7 cellular contexts compared by ENCODE assay signal in the genomic region with DNA sequence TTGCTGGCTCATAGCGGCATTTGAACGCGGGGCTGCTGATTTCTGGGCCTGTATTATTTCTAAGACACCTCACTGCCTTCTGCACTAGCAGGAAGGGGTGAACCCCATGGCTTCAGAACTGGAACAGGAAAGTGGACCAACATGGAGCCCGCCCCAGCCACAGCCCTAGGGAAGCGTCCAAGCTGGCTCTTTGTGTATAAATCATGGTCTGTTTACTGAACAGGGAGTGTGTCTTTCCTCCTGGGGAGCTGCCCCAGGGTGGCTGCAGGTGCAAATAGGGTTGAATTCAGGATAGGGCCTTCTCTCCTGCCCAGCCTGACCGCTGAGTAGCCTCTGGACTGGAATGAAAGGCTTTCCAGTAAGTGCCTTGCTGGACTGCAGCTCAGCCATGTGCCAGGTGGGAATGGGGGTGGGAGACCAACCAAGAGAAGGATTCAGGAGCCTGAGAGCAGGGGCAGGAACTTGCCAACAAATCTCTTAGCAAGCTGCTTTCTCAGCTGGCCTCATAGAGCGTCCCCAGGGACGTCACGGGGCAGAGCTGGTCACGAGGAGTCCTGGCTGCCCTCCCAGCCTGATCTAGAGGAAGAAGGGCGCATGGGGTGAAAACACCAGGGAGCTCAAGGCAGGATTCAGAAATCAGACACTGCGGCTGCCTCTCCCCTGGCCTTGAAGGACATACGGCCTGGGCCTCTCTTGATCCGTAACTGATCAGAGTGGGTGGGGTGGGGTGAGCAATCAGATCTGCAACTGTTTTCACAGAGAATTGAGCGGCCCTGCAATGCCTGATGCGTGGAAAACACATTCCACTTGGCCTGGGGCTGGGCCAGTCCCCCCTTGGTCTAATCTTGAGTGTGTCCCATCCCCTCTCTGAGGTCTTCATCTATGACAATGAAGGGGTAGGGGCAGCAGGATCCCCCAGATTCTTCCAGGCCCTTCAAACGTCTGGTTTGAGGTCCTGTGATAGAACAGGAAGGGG. TPM values are rescaled to one million over a fixed set of nuclear protein-coding genes. Genes with fewer than 3 reads are reported as not detected.
DNase-seq lines count a peak whose midpoint lies in the region; ATAC-seq and TF ChIP-seq lines count a peak whose summit lies in the region.

No MANE protein-coding gene starts in this region.

- H3K36me3 ChIP-seq in urinary bladder (ENCODE audit: insufficient read depth): no peaks in the 10 kb centered on the region

- ATAC-seq in HG02763 (IDR thresholded peaks at IDR 0.05; ENCODE audit: unreplicated experiment): no peak

- intact Hi-C loops in dorsolateral prefrontal cortex (cut with DNase I): loop anchor here in 1 of 2 donors (5.0 kb wide), 1 partner anchor 126 kb away; a partner anchor contains a TSS

- H3K4me3 ChIP-seq in dorsolateral prefrontal cortex (no peak overlapping the region), urinary bladder (ENCODE audit: low read depth, low read length) (no peak overlapping the region)

- no peaks in the 10 kb centered on the region for H3K27me3 ChIP-seq in dorsolateral prefrontal cortex

- H3K4me1 ChIP-seq in urinary bladder (ENCODE audit: insufficient read depth): no peaks in the 10 kb centered on the region

- 33% methylated on average over 17 of the region's 17 CpGs for WGBS in urinary bladder

- H3K27ac ChIP-seq in dorsolateral prefrontal cortex: peak overlapping the region; percentile 15 to 89 (median 78)
- peak overlapping the region; percentile 83 for H3K27ac ChIP-seq in urinary bladder (ENCODE audit: low read depth)

- TF ChIP-seq CTCF in dorsolateral prefrontal cortex (IDR thresholded peaks at IDR 0.05 in 54 of 56, conservative IDR thresholded peaks at IDR 0.05 in 2 of 56; ENCODE audit: low read depth in 1 of 56, partially characterized antibody in 56 of 56): no peak

- peak; percentile 62 for DNase-seq in NCI-H2171 (lab: John Stamatoyannopoulos, UW)
- peak in 9 of 10 donors; percentile 61 to 83 (median 74) for DNase-seq in dorsolateral prefrontal cortex
- peak; percentile 90 for DNase-seq in mucosa of gallbladder (ENCODE audit: low spot score)
- DNase-seq in activated CD4-positive, alpha-beta T cell treated with anti-CD3 and anti-CD28 coated beads, Interleukin-2, amount 50 U/mL, for 1 hour: no peak
- no peak for DNase-seq in NCI-H1048 (lab: John Stamatoyannopoulos, UW)

RNA-seq across cellular contexts. Expression of a gene that starts 56.5 kb away (rescaled TPM):
- 100 to 1,000 TPM in 1 of 120 experiments, 10 to 100 TPM in 119; 34.0 to 117 (median 46.6) TPM for total RNA-seq in dorsolateral prefrontal cortex
- 69.7 TPM for total RNA-seq in mucosa of gallbladder
- 24.6 TPM for total RNA-seq in urinary bladder
- polyA plus RNA-seq in urinary bladder: 64.0 TPM

Comparison
In these comparisons a context has a peak if more than half of its experiments do, and no peak if none do; other contexts are left out.
1. DNase-seq: peak in NCI-H2171 (single experiment), dorsolateral prefrontal cortex (9 of 10) and mucosa of gallbladder (single experiment); none in activated CD4-positive, alpha-beta T cell treated with anti-CD3 and anti-CD28 coated beads, Interleukin-2, amount 50 U/mL, for 1 hour (single experiment) and NCI-H1048 (single experiment).